Comparison of ENCODE assay signal across 16 cellular contexts in the genomic region with DNA sequence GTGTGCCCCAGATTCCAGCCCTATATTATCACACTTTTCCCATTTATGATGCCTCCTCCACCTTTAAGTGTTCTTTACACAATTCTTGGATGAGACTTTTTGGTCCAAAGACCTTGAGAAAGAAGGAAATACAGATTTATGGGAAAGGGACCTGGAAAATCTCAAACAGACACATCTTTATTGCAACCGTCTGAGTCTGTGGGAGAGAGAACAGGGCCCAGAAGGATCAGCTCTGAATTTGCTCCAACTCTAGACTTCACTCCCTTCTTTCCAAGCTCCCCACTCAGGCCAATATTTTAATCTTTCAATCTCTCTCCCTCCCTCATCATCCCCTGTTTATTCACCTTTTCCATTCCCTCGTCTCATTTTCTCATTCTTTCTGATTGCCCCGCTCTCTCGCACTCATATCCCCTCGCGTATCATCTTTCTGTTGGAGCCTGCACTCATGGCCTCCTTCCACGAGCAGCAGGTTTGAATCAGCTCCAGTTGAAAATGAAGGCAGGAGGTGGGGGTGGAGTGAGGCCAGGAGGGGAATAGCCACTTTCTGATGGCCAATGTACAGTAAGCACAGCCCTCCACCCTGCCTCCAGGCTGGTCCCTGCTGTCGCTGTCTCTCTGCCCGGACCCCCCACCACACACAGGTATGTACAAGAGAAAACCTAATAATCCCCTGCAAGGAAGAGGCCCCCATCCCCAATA.
DNase-seq lines count a peak whose midpoint lies in the region; ATAC-seq and TF ChIP-seq lines count a peak whose summit lies in the region.
"Had no signal": no experiment of that assay in that cellular context is flagged by ENCODE, and none has a peak within 500 bp of the region (broad histone marks: within the 10 kb centered on the region; RNA-seq: fewer than 3 reads in every experiment).

No MANE protein-coding gene starts in this region.

- ATAC-seq in left lobe of liver, result no peak
- ATAC-seq in stimulated activated effector memory CD8-positive, alpha-beta T cell treated with anti-CD3 and anti-CD28 coated beads, Interleukin-12 subunit alpha, Interleukin-12 subunit beta, amount 100 ng/mL, for 72 hours, result no peak

- no peak for TF ChIP-seq POLR2A in testis (IDR thresholded peaks at IDR 0.05)

- intact Hi-C loops in testis (cut with DNase I; ENCODE audit: low total_unique reads), result loop anchor here (10.0 kb wide), 1 partner anchor 117 kb away; no protein-coding TSS in a partner anchor

- no peaks in the 10 kb centered on the region for H3K9me3 Mint-ChIP-seq in stimulated activated effector memory CD8-positive, alpha-beta T cell treated with anti-CD3 and anti-CD28 coated beads, Interleukin-12 subunit alpha, Interleukin-12 subunit beta, amount 100 ng/mL, for 72 hours

- H3K27ac Mint-ChIP-seq in stimulated activated effector memory CD8-positive, alpha-beta T cell treated with anti-CD3 and anti-CD28 coated beads, Interleukin-12 subunit alpha, Interleukin-12 subunit beta, amount 100 ng/mL, for 72 hours, result no peak overlapping the region

- peaks cover 10% of the 10 kb centered on the region for H3K4me1 ChIP-seq in mesodermal cell (ENCODE audit: control insufficient read depth, insufficient read depth, low read length, poor library complexity, severe bottlenecking)
- H3K4me1 ChIP-seq in testis, result peaks cover 22% of the 10 kb centered on the region
- H3K4me1 ChIP-seq: SJSA1 had no signal

- H3K9me3 ChIP-seq in mesodermal cell (ENCODE audit: control insufficient read depth, low read length) (no peaks in the 10 kb centered on the region), testis (no peaks in the 10 kb centered on the region)
- H3K9me3 ChIP-seq: SJSA1 had no signal

- no peaks in the 10 kb centered on the region for H3K36me3 Mint-ChIP-seq in stimulated activated effector memory CD8-positive, alpha-beta T cell treated with anti-CD3 and anti-CD28 coated beads, Interleukin-12 subunit alpha, Interleukin-12 subunit beta, amount 100 ng/mL, for 72 hours

- peak overlapping the region; percentile 17 for H3K27ac ChIP-seq in mesodermal cell (ENCODE audit: low read depth, low read length, severe bottlenecking)
- peak overlapping the region; percentile 31 to 43 for H3K27ac ChIP-seq in testis
- H3K27ac ChIP-seq: SJSA1 had no signal

- no peak overlapping the region for H3K4me3 Mint-ChIP-seq in stimulated activated effector memory CD8-positive, alpha-beta T cell treated with anti-CD3 and anti-CD28 coated beads, Interleukin-12 subunit alpha, Interleukin-12 subunit beta, amount 100 ng/mL, for 72 hours

- WGBS in mesodermal cell (ENCODE audit: insufficient coverage in 2 of 2), 2 experiments, result 92 to 95% methylated on average over 4 to 9 of the region's 9 CpGs
- 45 to 54% methylated on average over 9 of the region's 9 CpGs for WGBS in testis, 2 donors

- peak; percentile 77 for DNase-seq in NCI-H1092 (lab: John Stamatoyannopoulos, UW)
- DNase-seq in cerebellum (ENCODE audit: low spot score), result peak; percentile 58
- DNase-seq in testis, result peak; percentile 60
- DNase-seq in activated T-cell treated with anti-CD3 and anti-CD28 coated beads for 4 hours, result no peak
- no peak for DNase-seq in left lobe of liver (ENCODE audit: low spot score)
- DNase-seq in stimulated activated effector memory CD8-positive, alpha-beta T cell treated with anti-CD3 and anti-CD28 coated beads, Interleukin-12 subunit alpha, Interleukin-12 subunit beta, amount 100 ng/mL, for 72 hours (ENCODE audit: low spot score in 2 of 2), result no peak
- no peak for DNase-seq in NCI-H1417 treated with DMSO at 0.1 percent for 48 hours (lab: John Stamatoyannopoulos, UW)
- DNase-seq: activated CD8-positive, alpha-beta memory T cell treated with anti-CD3 and anti-CD28 coated beads for 24 hours; activated naive CD4-positive, alpha-beta T cell; DND-41; head of caudate nucleus; KBM-7; NCI-H1694; nucleus accumbens had no signal

- no peaks in the 10 kb centered on the region for H3K36me3 ChIP-seq in mesodermal cell (ENCODE audit: control insufficient read depth, insufficient read depth, low read length)
- H3K36me3 ChIP-seq in testis (ENCODE audit: low read depth, missing control alignments), result no peaks in the 10 kb centered on the region
- H3K36me3 ChIP-seq: SJSA1 had no signal

- H3K4me3 ChIP-seq in mesodermal cell (ENCODE audit: extremely low read depth, insufficient read depth, low read length, poor library complexity, severe bottlenecking) (no peak overlapping the region), testis (no peak overlapping the region)
- H3K4me3 ChIP-seq: SJSA1 had no signal

- TF ChIP-seq CTCF in testis (IDR thresholded peaks at IDR 0.05), result no peak

- H3K27me3 ChIP-seq in testis, result no peaks in the 10 kb centered on the region
- H3K27me3 ChIP-seq: SJSA1 had no signal

- H3K4me1 Mint-ChIP-seq in stimulated activated effector memory CD8-positive, alpha-beta T cell treated with anti-CD3 and anti-CD28 coated beads, Interleukin-12 subunit alpha, Interleukin-12 subunit beta, amount 100 ng/mL, for 72 hours, result no peaks in the 10 kb centered on the region

Comparison
In these comparisons a context has a peak if more than half of its experiments do, and no peak if none do; other contexts are left out.
1. DNase-seq: peak in NCI-H1092 (single experiment), cerebellum (single experiment) and testis (single experiment); none in activated T-cell treated with anti-CD3 and anti-CD28 coated beads for 4 hours (single experiment), left lobe of liver (single experiment), stimulated activated effector memory CD8-positive, alpha-beta T cell treated with anti-CD3 and anti-CD28 coated beads, Interleukin-12 subunit alpha, Interleukin-12 subunit beta, amount 100 ng/mL, for 72 hours (0 of 2) and NCI-H1417 treated with DMSO at 0.1 percent for 48 hours (single experiment).